Comparison of ENCODE assay signal across 22 cellular contexts in the genomic region with DNA sequence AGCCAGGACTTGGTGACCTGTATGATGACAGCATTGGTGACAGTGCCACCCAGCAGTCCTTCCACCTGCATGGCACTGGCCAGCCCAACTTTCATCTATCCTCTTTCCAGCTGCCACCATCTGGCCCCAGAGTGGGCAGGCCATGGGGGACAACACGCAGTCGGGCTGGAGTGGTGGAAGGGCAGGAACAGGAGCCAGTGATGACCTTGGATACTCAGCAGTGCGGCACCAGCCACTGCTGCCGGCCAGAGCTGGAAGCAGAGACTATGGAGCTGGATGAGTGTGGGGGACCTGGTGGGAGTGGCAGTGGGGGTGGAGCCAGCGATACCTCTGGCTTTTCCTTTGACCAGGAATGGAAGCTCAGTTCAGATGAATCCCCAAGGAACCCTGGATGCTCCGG.
"Had no signal": no experiment of that assay in that cellular context is flagged by ENCODE, and none has a peak within 500 bp of the region (broad histone marks: within the 10 kb centered on the region; RNA-seq: fewer than 3 reads in every experiment).

No MANE protein-coding gene starts in this region.

- H3K36me3 ChIP-seq: WERI-Rb-1 had no signal

- H3K4me3 ChIP-seq: adrenal gland, SK-N-MC had no signal

- H3K27me3 ChIP-seq: adrenal gland had no signal

- DNase-seq: activated CD4-positive, alpha-beta T cell treated with anti-CD3 and anti-CD28 coated beads for 4 hours; activated CD8-positive, alpha-beta memory T cell treated with anti-CD3 and anti-CD28 coated beads, Interleukin-2, amount 50 U/mL, for 4 hours; activated CD8-positive, alpha-beta T cell treated with anti-CD3 and anti-CD28 coated beads for 36 hours; activated naive CD4-positive, alpha-beta T cell treated with anti-CD3 and anti-CD28 coated beads, Interleukin-2, amount 50 U/mL, for 16 hours; activated naive CD8-positive, alpha-beta T cell treated with anti-CD3 and anti-CD28 coated beads, Interleukin-2, amount 10 ng/mL, durations not matched to agents 7 days and 5 days; activated T-cell treated with anti-CD3 and anti-CD28 coated beads, Interleukin-2, amount 50 U/mL, for 1 hour; adrenal gland; anterior cingulate cortex; MM.1S; NCI-H1105; NCI-H1436; NCI-H1694 treated with DMSO at 0.1 percent for 48 hours; NCI-H2029 treated with DMSO at 0.1 percent for 48 hours; NCI-H510A treated with DMSO at 0.1 percent for 48 hours; NCI-H69; NK-92 treated with Interleukin-12 subunit alpha and Interleukin-12 subunit beta, amount 100 ng/mL, for 24 hours; T-cell; T-helper 2 cell; T1000; WERI-Rb-1 had no signal

- H3K9me3 ChIP-seq: adrenal gland had no signal

- H3K27ac ChIP-seq: adrenal gland, SK-N-MC, WERI-Rb-1 had no signal

- ATAC-seq: activated CD4-positive, CD25-positive, alpha-beta regulatory T cell treated with anti-CD3 and anti-CD28 coated beads, Interleukin-2, amount 50 U/mL, for 24 hours; activated CD8-positive, alpha-beta T cell treated with anti-CD3 and anti-CD28 coated beads for 36 hours; T-cell had no signal
